17 cellular contexts compared by ENCODE assay signal in genomic region chr12:65636436-65636835, GRCh38.
"Had no signal": no experiment of that assay in that cellular context is flagged by ENCODE, and none has a peak within 500 bp of the region (broad histone marks: within the 10 kb centered on the region; RNA-seq: fewer than 3 reads in every experiment).

No MANE protein-coding gene starts in this region.

- H3K4me2 ChIP-seq: neural progenitor cell had no signal

- H3K27me3 ChIP-seq: adrenal gland, ascending aorta, esophagus muscularis mucosa, neural progenitor cell, tibial nerve had no signal

- H3K36me3 ChIP-seq: adrenal gland, ascending aorta, esophagus muscularis mucosa, neural progenitor cell, tibial nerve had no signal

- H3K9ac ChIP-seq: neural progenitor cell had no signal

- H3K4me1 ChIP-seq: adrenal gland, esophagus muscularis mucosa, neural progenitor cell had no signal

- H3K4me3 ChIP-seq: adrenal gland, ascending aorta, esophagus muscularis mucosa, neural progenitor cell, tibial nerve had no signal

- H2AFZ ChIP-seq: neural progenitor cell had no signal

- DNase-seq: activated CD4-positive, alpha-beta T cell treated with anti-CD3 and anti-CD28 coated beads for 36 hours; activated CD4-positive, CD25-positive, alpha-beta regulatory T cell; activated effector memory CD4-positive, alpha-beta T cell treated with anti-CD3 and anti-CD28 coated beads, Interleukin-2, amount 50 U/mL, for 16 hours; activated naive CD4-positive, alpha-beta T cell treated with anti-CD3 and anti-CD28 coated beads for 36 hours; activated naive CD8-positive, alpha-beta T cell treated with anti-CD3 and anti-CD28 coated beads for 36 hours; adrenal gland; central memory CD4-positive, alpha-beta T cell; naive thymus-derived CD8-positive, alpha-beta T cell; occipital lobe; right cardiac atrium; stimulated activated CD4-positive, alpha-beta T cell treated with anti-CD3 and anti-CD28 coated beads, Interleukin-2, amount 100 ng/mL, for 48 hours; stimulated activated naive CD4-positive, alpha-beta T cell treated with Interleukin-2 at 50 U/mL for 16 hours had no signal

- H3K27ac ChIP-seq: adrenal gland, ascending aorta, esophagus muscularis mucosa, neural progenitor cell, tibial nerve had no signal

- ATAC-seq: activated CD4-positive, alpha-beta T cell treated with anti-CD3 and anti-CD28 coated beads for 36 hours; naive thymus-derived CD8-positive, alpha-beta T cell; right cardiac atrium had no signal

- H3K9me3 ChIP-seq: adrenal gland, ascending aorta, esophagus muscularis mucosa, tibial nerve had no signal

- FAIRE-seq: frontal cortex had no signal
